In genomic region chr16:2874584-2875362, GRCh38 we compare ENCODE assay signal across 1 cellular context.
TF ChIP-seq lines count a peak whose summit lies in the region.

No MANE protein-coding gene starts in this region.

TF ChIP-seq in HepG2, 621 proteins besides CTCF, POLR2A, EP300 and RAD21 (continued from another document and continues in another):
- TF ChIP-seq, protein P1, sequence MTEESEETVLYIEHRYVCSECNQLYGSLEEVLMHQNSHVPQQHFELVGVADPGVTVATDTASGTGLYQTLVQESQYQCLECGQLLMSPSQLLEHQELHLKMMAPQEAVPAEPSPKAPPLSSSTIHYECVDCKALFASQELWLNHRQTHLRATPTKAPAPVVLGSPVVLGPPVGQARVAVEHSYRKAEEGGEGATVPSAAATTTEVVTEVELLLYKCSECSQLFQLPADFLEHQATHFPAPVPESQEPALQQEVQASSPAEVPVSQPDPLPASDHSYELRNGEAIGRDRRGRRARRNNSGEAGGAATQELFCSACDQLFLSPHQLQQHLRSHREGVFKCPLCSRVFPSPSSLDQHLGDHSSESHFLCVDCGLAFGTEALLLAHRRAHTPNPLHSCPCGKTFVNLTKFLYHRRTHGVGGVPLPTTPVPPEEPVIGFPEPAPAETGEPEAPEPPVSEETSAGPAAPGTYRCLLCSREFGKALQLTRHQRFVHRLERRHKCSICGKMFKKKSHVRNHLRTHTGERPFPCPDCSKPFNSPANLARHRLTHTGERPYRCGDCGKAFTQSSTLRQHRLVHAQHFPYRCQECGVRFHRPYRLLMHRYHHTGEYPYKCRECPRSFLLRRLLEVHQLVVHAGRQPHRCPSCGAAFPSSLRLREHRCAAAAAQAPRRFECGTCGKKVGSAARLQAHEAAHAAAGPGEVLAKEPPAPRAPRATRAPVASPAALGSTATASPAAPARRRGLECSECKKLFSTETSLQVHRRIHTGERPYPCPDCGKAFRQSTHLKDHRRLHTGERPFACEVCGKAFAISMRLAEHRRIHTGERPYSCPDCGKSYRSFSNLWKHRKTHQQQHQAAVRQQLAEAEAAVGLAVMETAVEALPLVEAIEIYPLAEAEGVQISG (CRISPR knock-in tag; IDR thresholded peaks at IDR 0.05) = no peak
- no peak for TF ChIP-seq ZNF317 (CRISPR knock-in tag; IDR thresholded peaks at IDR 0.05)
- no peak for TF ChIP-seq ZNF577 (CRISPR knock-in tag; IDR thresholded peaks at IDR 0.05; ENCODE audit: borderline replicate concordance, low read depth)
- no peak for TF ChIP-seq KLF6 (CRISPR knock-in tag; IDR thresholded peaks at IDR 0.05)
- TF ChIP-seq, protein P2, sequence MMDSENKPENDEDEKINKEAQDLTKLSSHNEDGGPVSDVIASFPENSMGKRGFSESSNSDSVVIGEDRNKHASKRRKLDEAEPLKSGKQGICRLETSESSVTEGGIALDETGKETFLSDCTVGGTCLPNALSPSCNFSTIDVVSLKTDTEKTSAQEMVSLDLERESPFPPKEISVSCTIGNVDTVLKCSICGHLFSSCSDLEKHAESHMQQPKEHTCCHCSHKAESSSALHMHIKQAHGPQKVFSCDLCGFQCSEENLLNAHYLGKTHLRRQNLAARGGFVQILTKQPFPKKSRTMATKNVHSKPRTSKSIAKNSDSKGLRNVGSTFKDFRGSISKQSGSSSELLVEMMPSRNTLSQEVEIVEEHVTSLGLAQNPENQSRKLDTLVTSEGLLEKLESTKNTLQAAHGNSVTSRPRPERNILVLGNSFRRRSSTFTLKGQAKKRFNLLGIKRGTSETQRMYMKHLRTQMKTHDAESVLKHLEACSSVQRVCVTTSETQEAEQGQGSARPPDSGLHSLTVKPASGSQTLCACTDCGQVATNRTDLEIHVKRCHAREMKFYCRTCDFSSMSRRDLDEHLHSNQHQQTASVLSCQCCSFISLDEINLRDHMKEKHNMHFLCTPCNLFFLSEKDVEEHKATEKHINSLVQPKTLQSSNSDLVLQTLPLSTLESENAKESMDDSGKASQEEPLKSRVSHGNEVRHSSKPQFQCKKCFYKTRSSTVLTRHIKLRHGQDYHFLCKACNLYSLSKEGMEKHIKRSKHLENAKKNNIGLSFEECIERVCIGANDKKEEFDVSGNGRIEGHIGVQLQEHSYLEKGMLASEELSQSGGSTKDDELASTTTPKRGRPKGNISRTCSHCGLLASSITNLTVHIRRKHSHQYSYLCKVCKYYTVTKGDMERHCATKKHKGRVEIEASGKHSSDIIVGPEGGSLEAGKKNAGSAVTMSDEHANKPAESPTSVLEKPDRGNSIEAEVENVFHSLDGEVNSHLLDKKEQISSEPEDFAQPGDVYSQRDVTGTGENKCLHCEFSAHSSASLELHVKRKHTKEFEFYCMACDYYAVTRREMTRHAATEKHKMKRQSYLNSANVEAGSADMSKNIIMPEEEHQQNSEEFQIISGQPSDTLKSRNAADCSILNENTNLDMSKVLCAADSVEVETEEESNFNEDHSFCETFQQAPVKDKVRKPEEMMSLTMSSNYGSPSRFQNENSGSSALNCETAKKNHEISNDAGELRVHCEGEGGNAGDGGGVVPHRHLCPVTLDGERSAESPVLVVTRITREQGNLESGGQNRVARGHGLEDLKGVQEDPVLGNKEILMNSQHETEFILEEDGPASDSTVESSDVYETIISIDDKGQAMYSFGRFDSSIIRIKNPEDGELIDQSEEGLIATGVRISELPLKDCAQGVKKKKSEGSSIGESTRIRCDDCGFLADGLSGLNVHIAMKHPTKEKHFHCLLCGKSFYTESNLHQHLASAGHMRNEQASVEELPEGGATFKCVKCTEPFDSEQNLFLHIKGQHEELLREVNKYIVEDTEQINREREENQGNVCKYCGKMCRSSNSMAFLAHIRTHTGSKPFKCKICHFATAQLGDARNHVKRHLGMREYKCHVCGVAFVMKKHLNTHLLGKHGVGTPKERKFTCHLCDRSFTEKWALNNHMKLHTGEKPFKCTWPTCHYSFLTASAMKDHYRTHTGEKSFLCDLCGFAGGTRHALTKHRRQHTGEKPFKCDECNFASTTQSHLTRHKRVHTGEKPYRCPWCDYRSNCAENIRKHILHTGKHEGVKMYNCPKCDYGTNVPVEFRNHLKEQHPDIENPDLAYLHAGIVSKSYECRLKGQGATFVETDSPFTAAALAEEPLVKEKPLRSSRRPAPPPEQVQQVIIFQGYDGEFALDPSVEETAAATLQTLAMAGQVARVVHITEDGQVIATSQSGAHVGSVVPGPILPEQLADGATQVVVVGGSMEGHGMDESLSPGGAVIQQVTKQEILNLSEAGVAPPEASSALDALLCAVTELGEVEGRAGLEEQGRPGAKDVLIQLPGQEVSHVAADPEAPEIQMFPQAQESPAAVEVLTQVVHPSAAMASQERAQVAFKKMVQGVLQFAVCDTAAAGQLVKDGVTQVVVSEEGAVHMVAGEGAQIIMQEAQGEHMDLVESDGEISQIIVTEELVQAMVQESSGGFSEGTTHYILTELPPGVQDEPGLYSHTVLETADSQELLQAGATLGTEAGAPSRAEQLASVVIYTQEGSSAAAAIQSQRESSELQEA (CRISPR knock-in tag; IDR thresholded peaks at IDR 0.05; ENCODE audit: not compliant biosample characterization) = no peak
- TF ChIP-seq ZNF44 (CRISPR knock-in tag; IDR thresholded peaks at IDR 0.05) = no peak
- TF ChIP-seq EEA1 (CRISPR knock-in tag; IDR thresholded peaks at IDR 0.05; ENCODE audit: borderline replicate concordance) = no peak
- no peak for TF ChIP-seq TSC22D2 (CRISPR knock-in tag; IDR thresholded peaks at IDR 0.05; ENCODE audit: borderline replicate concordance)
- TF ChIP-seq MED8 (CRISPR knock-in tag; IDR thresholded peaks at IDR 0.05; ENCODE audit: insufficient replicate concordance) = no peak
- no peak for TF ChIP-seq ZNF724P (CRISPR knock-in tag; IDR thresholded peaks at IDR 0.05; ENCODE audit: borderline replicate concordance)
- no peak for TF ChIP-seq GRHL1 (CRISPR knock-in tag; conservative IDR thresholded peaks at IDR 0.05)
- TF ChIP-seq NFYB (CRISPR knock-in tag; IDR thresholded peaks at IDR 0.05) = no peak
- peak; percentile 40; the same call in 1 of the 2 replicates for TF ChIP-seq ZBTB7B (CRISPR knock-in tag; IDR thresholded peaks at IDR 0.05)
- peak; percentile 21; the same call in 1 of the 2 replicates for TF ChIP-seq BCL6 (CRISPR knock-in tag; IDR thresholded peaks at IDR 0.05)
- TF ChIP-seq MED1 (CRISPR knock-in tag; IDR thresholded peaks at IDR 0.05) = peak; percentile 41; the same call in 1 of the 2 replicates
- TF ChIP-seq, protein P3, sequence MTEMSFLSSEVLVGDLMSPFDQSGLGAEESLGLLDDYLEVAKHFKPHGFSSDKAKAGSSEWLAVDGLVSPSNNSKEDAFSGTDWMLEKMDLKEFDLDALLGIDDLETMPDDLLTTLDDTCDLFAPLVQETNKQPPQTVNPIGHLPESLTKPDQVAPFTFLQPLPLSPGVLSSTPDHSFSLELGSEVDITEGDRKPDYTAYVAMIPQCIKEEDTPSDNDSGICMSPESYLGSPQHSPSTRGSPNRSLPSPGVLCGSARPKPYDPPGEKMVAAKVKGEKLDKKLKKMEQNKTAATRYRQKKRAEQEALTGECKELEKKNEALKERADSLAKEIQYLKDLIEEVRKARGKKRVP (CRISPR knock-in tag; IDR thresholded peaks at IDR 0.05) = no peak
- TF ChIP-seq, protein P4, sequence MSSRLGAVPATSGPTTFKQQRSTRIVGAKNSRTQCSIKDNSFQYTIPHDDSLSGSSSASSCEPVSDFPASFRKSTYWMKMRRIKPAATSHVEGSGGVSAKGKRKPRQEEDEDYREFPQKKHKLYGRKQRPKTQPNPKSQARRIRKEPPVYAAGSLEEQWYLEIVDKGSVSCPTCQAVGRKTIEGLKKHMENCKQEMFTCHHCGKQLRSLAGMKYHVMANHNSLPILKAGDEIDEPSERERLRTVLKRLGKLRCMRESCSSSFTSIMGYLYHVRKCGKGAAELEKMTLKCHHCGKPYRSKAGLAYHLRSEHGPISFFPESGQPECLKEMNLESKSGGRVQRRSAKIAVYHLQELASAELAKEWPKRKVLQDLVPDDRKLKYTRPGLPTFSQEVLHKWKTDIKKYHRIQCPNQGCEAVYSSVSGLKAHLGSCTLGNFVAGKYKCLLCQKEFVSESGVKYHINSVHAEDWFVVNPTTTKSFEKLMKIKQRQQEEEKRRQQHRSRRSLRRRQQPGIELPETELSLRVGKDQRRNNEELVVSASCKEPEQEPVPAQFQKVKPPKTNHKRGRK (CRISPR knock-in tag; IDR thresholded peaks at IDR 0.05) = no peak
- TF ChIP-seq, protein P5, sequence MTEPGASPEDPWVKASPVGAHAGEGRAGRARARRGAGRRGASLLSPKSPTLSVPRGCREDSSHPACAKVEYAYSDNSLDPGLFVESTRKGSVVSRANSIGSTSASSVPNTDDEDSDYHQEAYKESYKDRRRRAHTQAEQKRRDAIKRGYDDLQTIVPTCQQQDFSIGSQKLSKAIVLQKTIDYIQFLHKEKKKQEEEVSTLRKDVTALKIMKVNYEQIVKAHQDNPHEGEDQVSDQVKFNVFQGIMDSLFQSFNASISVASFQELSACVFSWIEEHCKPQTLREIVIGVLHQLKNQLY (CRISPR knock-in tag; IDR thresholded peaks at IDR 0.05) = no peak; the same call in 1 of the 2 replicates
- no peak for TF ChIP-seq TMF1 (CRISPR knock-in tag; IDR thresholded peaks at IDR 0.05; ENCODE audit: low read depth)
- no peak for TF ChIP-seq MAZ (IDR thresholded peaks at IDR 0.05; ENCODE audit: borderline replicate concordance, low read depth, low read length)
- no peak for TF ChIP-seq MAZ (CRISPR knock-in tag; IDR thresholded peaks at IDR 0.05; ENCODE audit: low read depth)
- TF ChIP-seq, protein P6, sequence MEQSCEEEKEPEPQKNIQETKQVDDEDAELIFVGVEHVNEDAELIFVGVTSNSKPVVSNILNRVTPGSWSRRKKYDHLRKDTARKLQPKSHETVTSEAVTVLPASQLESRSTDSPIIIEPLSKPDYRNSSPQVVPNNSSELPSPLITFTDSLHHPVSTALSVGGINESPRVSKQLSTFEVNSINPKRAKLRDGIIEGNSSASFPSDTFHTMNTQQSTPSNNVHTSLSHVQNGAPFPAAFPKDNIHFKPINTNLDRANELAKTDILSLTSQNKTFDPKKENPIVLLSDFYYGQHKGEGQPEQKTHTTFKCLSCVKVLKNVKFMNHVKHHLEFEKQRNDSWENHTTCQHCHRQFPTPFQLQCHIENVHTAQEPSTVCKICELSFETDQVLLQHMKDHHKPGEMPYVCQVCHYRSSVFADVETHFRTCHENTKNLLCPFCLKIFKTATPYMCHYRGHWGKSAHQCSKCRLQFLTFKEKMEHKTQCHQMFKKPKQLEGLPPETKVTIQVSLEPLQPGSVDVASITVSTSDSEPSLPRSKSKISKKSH (CRISPR knock-in tag; IDR thresholded peaks at IDR 0.05; ENCODE audit: borderline replicate concordance) = no peak
- peak; percentile 83 for TF ChIP-seq IRF2 (CRISPR knock-in tag; IDR thresholded peaks at IDR 0.05)
- TF ChIP-seq ZNF549 (CRISPR knock-in tag; IDR thresholded peaks at IDR 0.05) = no peak
- TF ChIP-seq THAP11 (CRISPR knock-in tag; IDR thresholded peaks at IDR 0.05) = peak; percentile 59; the same call in 1 of the 2 replicates
- TF ChIP-seq ZZZ3 (CRISPR knock-in tag; IDR thresholded peaks at IDR 0.05; ENCODE audit: borderline replicate concordance) = 0 out of 2 replicates have a peak, but pooled peaks have one; percentile 42
- no peak for TF ChIP-seq ZNF3 (CRISPR knock-in tag; IDR thresholded peaks at IDR 0.05)
- TF ChIP-seq, protein P7, sequence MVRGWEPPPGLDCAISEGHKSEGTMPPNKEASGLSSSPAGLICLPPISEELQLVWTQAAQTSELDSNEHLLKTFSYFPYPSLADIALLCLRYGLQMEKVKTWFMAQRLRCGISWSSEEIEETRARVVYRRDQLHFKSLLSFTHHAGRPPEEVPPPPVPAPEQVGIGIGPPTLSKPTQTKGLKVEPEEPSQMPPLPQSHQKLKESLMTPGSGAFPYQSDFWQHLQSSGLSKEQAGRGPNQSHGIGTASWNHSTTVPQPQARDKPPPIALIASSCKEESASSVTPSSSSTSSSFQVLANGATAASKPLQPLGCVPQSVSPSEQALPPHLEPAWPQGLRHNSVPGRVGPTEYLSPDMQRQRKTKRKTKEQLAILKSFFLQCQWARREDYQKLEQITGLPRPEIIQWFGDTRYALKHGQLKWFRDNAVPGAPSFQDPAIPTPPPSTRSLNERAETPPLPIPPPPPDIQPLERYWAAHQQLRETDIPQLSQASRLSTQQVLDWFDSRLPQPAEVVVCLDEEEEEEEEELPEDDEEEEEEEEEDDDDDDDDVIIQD (CRISPR knock-in tag; IDR thresholded peaks at IDR 0.05; ENCODE audit: low read depth) = no peak
- TF ChIP-seq SMAD9 (CRISPR knock-in tag; IDR thresholded peaks at IDR 0.05) = no peak
- TF ChIP-seq ZNF687 (CRISPR knock-in tag; IDR thresholded peaks at IDR 0.05) = peak; percentile 73
